ENCODE assay signal across 20 cellular contexts in the genomic region with DNA sequence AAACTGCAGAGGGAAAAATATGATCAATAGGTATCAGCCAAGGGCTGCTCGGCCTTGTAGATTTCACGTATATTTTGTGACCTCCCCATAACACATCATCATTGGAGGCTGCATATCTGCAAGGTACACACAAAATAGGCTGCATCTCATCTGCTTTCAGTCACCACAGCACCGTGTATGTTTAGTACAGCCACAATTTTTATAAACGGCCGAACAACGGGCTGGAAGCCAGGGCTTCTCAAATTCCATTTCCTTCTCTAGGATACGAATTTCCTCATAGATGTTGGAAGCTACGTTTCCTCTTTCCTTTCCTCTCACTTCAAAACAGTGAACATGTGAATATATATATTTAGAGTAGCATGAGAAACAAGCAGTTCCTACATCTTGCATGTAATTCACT. TPM values are rescaled to one million over a fixed set of nuclear protein-coding genes. Genes with fewer than 3 reads are reported as not detected.
DNase-seq lines count a peak whose midpoint lies in the region; ATAC-seq, FAIRE-seq and TF ChIP-seq lines count a peak whose summit lies in the region.
"Had no signal": no experiment of that assay in that cellular context is flagged by ENCODE, and none has a peak within 500 bp of the region (broad histone marks: within the 10 kb centered on the region; RNA-seq: fewer than 3 reads in every experiment).

No MANE protein-coding gene starts in this region.

- no peaks in the 10 kb centered on the region for H3K79me2 ChIP-seq in astrocyte (ENCODE audit: insufficient read depth, low read length)

- ATAC-seq in HG02981 (IDR thresholded peaks at IDR 0.05; ENCODE audit: unreplicated experiment), result no peak
- ATAC-seq: left lobe of liver had no signal

- peaks cover 9% of the 10 kb centered on the region for H3K9me3 Mint-ChIP-seq in astrocyte (ENCODE audit: unreplicated experiment)

- no peaks in the 10 kb centered on the region for H3K36me3 ChIP-seq in astrocyte (ENCODE audit: insufficient read depth, low read length)
- H3K36me3 ChIP-seq in testis (ENCODE audit: low read depth, missing control alignments), result no peaks in the 10 kb centered on the region
- H3K36me3 ChIP-seq: ascending aorta, BLaER1 had no signal

- no peaks in the 10 kb centered on the region for H4K20me1 ChIP-seq in astrocyte (ENCODE audit: insufficient read depth, low read length)
- H4K20me1 ChIP-seq: BLaER1 had no signal

- H3K27me3 ChIP-seq in astrocyte (ENCODE audit: insufficient read depth, low read length) (no peaks in the 10 kb centered on the region), testis (no peaks in the 10 kb centered on the region)
- H3K27me3 ChIP-seq: ascending aorta, BLaER1, dorsolateral prefrontal cortex had no signal

- H3K27ac ChIP-seq in astrocyte (ENCODE audit: low read depth, low read length) (no peak overlapping the region), testis (no peak overlapping the region)
- H3K27ac ChIP-seq: ascending aorta, BLaER1, KMS-11, skin epidermis had no signal

- H3K4me3 Mint-ChIP-seq in astrocyte (ENCODE audit: unreplicated experiment), result no peak overlapping the region

- H3K4me1 ChIP-seq in astrocyte (ENCODE audit: insufficient read depth, low read length), result peaks cover 16% of the 10 kb centered on the region
- no peaks in the 10 kb centered on the region for H3K4me1 ChIP-seq in testis

- TF ChIP-seq POLR2A in testis (IDR thresholded peaks at IDR 0.05), result no peak

- no peak overlapping the region for H3K9ac ChIP-seq in astrocyte (ENCODE audit: low read length)
- H3K9ac ChIP-seq: BLaER1, KMS-11 had no signal

- peak; percentile 52 for DNase-seq in LNCaP clone FGC (ENCODE audit: low read depth)
- no peak for DNase-seq in astrocyte (ENCODE audit: low read depth)
- DNase-seq in fibroblast of peridontal ligament (ENCODE audit: extremely low read depth), result peak; percentile 68
- peak; percentile 44 for DNase-seq in testis
- DNase-seq in NCI-H1930 (lab: John Stamatoyannopoulos, UW), result no peak
- no peak for DNase-seq in NCI-H1105 treated with DMSO at 0.1 percent for 48 hours (lab: John Stamatoyannopoulos, UW)
- DNase-seq: activated naive CD4-positive, alpha-beta T cell treated with Interleukin-2 at 50 U/mL for 16 hours; activated T-cell treated with anti-CD3 and anti-CD28 coated beads for 4 hours; NCI-H1105; NCI-H226; posterior cingulate gyrus; stimulated activated CD4-positive, alpha-beta T cell treated with anti-CD3 and anti-CD28 coated beads, Interleukin-4, amount 100 ng/mL, for 1 hour had no signal

- H3K9me3 ChIP-seq in astrocyte (ENCODE audit: insufficient read depth, low read depth, low read length), result peaks cover 6% of the 10 kb centered on the region
- no peaks in the 10 kb centered on the region for H3K9me3 ChIP-seq in testis

- H3K4me1 Mint-ChIP-seq in astrocyte (ENCODE audit: low read depth, unreplicated experiment), result peaks cover 5% of the 10 kb centered on the region

- peak overlapping the region; percentile 8 for H2AFZ ChIP-seq in astrocyte (ENCODE audit: low read depth, low read length)

- WGBS in testis, 2 donors, result 37 to 52% methylated on average over 8 of the region's 8 CpGs

- no peak overlapping the region for H3K4me2 ChIP-seq in astrocyte (ENCODE audit: low read length)
- H3K4me2 ChIP-seq: BLaER1, KMS-11 had no signal

- intact Hi-C loops in testis (cut with DNase I; ENCODE audit: low total_unique reads), result no loop called here

- no peaks in the 10 kb centered on the region for H3K27me3 Mint-ChIP-seq in astrocyte (ENCODE audit: low read depth, unreplicated experiment)

- H3K4me3 ChIP-seq in LNCaP clone FGC (ENCODE audit: low read depth, low read length), result peak overlapping the region; percentile 3; the same call in 1 of the 2 replicates
- H3K4me3 ChIP-seq in astrocyte (ENCODE audit: insufficient read depth, low read depth, low read length), result no peak overlapping the region
- no peak overlapping the region for H3K4me3 ChIP-seq in testis
- H3K4me3 ChIP-seq: ascending aorta, BLaER1, skin epidermis had no signal

- no peak for FAIRE-seq in astrocyte (lab: Jason Lieb, UNC)
- FAIRE-seq: D721Med had no signal

- TF ChIP-seq CTCF in LNCaP clone FGC (IDR thresholded peaks at IDR 0.05; ENCODE audit: control insufficient read depth, extremely low read depth, insufficient read depth), result no peak
- TF ChIP-seq CTCF in astrocyte (IDR thresholded peaks at IDR 0.05; ENCODE audit: insufficient read depth, low read depth, low read length), result no peak
- TF ChIP-seq CTCF in testis (IDR thresholded peaks at IDR 0.05), result no peak

- H3K27ac Mint-ChIP-seq in astrocyte (ENCODE audit: unreplicated experiment), result no peak overlapping the region

- peaks cover 4% of the 10 kb centered on the region for H3K36me3 Mint-ChIP-seq in astrocyte (ENCODE audit: low read depth, unreplicated experiment)

RNA-seq across cellular contexts. Expression of a gene that starts 20.2 kb away (rescaled TPM):
- total RNA-seq in astrocyte (51.8 and 53.6 TPM in 2 replicates), testis (10 to 100 TPM; 56.7 to 65.2 TPM)
- 21.9 TPM for polyA plus RNA-seq in testis (ENCODE audit: insufficient read depth, low read depth, low replicate concordance)

Comparison
In these comparisons a context has a peak if more than half of its experiments do, and no peak if none do; other contexts are left out.
1. DNase-seq: peak in LNCaP clone FGC (single experiment), fibroblast of peridontal ligament (single experiment) and testis (single experiment); none in astrocyte (single experiment), NCI-H1930 (0 of 2) and NCI-H1105 treated with DMSO at 0.1 percent for 48 hours (single experiment).